In the genomic region with DNA sequence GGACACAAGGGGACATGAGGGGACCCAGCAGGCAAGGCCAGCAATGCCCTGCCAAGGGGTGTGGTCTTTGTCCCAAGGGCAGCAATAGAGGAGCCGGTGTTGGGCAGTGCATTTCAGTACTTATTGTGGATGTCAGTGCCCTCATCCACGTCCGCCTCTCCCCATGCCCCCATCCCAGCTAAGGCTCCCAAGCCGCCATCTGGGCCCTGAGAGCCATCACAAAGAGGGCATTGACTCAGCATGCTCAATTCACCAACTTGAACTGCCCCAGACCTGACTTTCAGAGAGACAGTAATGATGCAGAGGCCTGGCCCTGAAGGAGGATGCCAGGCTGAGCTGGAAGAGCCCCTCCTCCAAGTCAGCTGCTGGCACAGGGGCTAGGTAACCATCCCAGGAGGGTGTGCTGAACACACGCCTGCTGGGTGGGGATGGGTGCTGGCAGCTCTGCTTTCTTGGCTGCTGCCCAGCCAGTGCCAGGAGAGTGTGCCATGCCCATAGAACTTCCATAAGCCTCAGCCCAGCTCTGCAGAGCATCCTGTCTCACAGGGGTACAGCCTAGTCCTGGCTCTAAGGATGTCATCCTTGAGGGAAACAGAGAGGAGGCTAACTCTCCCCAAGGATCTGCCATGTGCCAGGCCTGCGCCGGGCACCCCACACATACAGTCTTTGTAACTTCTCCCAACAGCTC, we compare ENCODE assay signal across 20 cellular contexts. TPM values are rescaled to one million over a fixed set of nuclear protein-coding genes. Genes with fewer than 3 reads are reported as not detected.
DNase-seq lines count a peak whose midpoint lies in the region; ATAC-seq lines count a peak whose summit lies in the region.
"Had no signal": no experiment of that assay in that cellular context is flagged by ENCODE, and none has a peak within 500 bp of the region (broad histone marks: within the 10 kb centered on the region; RNA-seq: fewer than 3 reads in every experiment).

No MANE protein-coding gene starts in this region.

- DNase-seq in COR-L47 (lab: John Stamatoyannopoulos, UW) (peak; percentile 71), anterior cingulate cortex (lab: John Stamatoyannopoulos, UW) (peak in 47 of 58 donors; percentile 25 to 80 (median 62)), left ventricle myocardium superior (peak; percentile 78), posterior cingulate gyrus (peak in 8 of 10 donors; percentile 47 to 92 (median 68)), NCI-H524 treated with DMSO at 0.1 percent for 48 hours (lab: John Stamatoyannopoulos, UW) (no peak), NOMO-1 treated with dmso at 0.1 percent for 144 hours (lab: John Stamatoyannopoulos, UW; ENCODE audit: unreplicated experiment) (no peak), SKM-1 treated with dmso at 0.1 percent for 144 hours (lab: John Stamatoyannopoulos, UW; ENCODE audit: unreplicated experiment) (no peak), NCI-H2081 (lab: John Stamatoyannopoulos, UW) (no peak)
- DNase-seq: activated B cell treated with CpG ODN at 0.5 μM for 24 hours; activated CD8-positive, alpha-beta memory T cell treated with anti-CD3 and anti-CD28 coated beads for 24 hours; activated naive CD8-positive, alpha-beta T cell treated with anti-CD3 and anti-CD28 coated beads for 36 hours; CD8-positive, alpha-beta memory T cell; effector memory CD4-positive, alpha-beta T cell; HCEC 1CT; Karpas-422; NCI-H1092 treated with DMSO at 0.1 percent for 48 hours; NCI-H226; SIG-M5; T-helper 17 cell had no signal

- intact Hi-C loops in left ventricle myocardium superior (cut with micrococcal nuclease) (no loop called here), posterior cingulate gyrus (cut with DNase I) (no loop called here)

- ATAC-seq in left ventricle myocardium superior = peak; percentile 51
- ATAC-seq: left lung, T-helper 17 cell had no signal

RNA-seq across cellular contexts. Expression of a gene that starts 46.5 kb away (rescaled TPM):
- total RNA-seq in left ventricle myocardium superior = 30.0 TPM

Comparison
In these comparisons a context has a peak if more than half of its experiments do, and no peak if none do; other contexts are left out.
1. DNase-seq: peak in COR-L47 (single experiment), anterior cingulate cortex (47 of 58), left ventricle myocardium superior (single experiment) and posterior cingulate gyrus (8 of 10); none in NCI-H524 treated with DMSO at 0.1 percent for 48 hours (single experiment), NOMO-1 treated with dmso at 0.1 percent for 144 hours (single experiment), SKM-1 treated with dmso at 0.1 percent for 144 hours (single experiment) and NCI-H2081 (0 of 2).